ENCODE assay signal across 8 cellular contexts in genomic region chr17:181213-182163, GRCh38. TPM values are rescaled to one million over a fixed set of nuclear protein-coding genes. Genes with fewer than 3 reads are reported as not detected.
DNase-seq lines count a peak whose midpoint lies in the region; ATAC-seq and TF ChIP-seq lines count a peak whose summit lies in the region.

TSS of gene DOC2B (minus strand) at chr17:181650. CDS start at chr17:181479, 171 bp downstream.

- H3K4me1 ChIP-seq in RWPE2 (ENCODE audit: insufficient read depth, poor library complexity, severe bottlenecking) (no peaks in the 10 kb centered on the region), mucosa of rectum (ENCODE audit: control insufficient read depth in 2 of 2, insufficient read depth in 2 of 2, low read length in 2 of 2) (peaks cover 0 to 4% of the 10 kb centered on the region in 2 donors), tibial nerve (peaks cover 0 to 34% (median 0%) of the 10 kb centered on the region in 4 donors)

- DNase-seq in Daoy (ENCODE audit: low read depth) (peak; percentile 72), RWPE2 (ENCODE audit: low spot score) (no peak), tibial nerve (ENCODE audit: low spot score in 2 of 2) (no peak), AML-193 (lab: John Stamatoyannopoulos, UW) (no peak), NCI-H345 treated with DMSO at 0.1 percent for 48 hours (lab: John Stamatoyannopoulos, UW; ENCODE audit: unreplicated experiment) (no peak)

- no peak within 1 kb of the TSS for H3K4me3 ChIP-seq in RWPE2 (ENCODE audit: severe bottlenecking)
- H3K4me3 ChIP-seq in mucosa of rectum (ENCODE audit: low read length in 2 of 2), result peak within 1 kb of the TSS; percentile 33 to 36
- peak within 1 kb of the TSS in 3 of 4 donors; percentile 18 to 52 (median 26) for H3K4me3 ChIP-seq in tibial nerve

- H3K36me3 ChIP-seq in RWPE2 (ENCODE audit: low read depth) (no peaks in the 10 kb centered on the region), mucosa of rectum (ENCODE audit: control insufficient read depth in 2 of 2, insufficient read depth in 2 of 2, low read length in 2 of 2) (no peaks in the 10 kb centered on the region), tibial nerve (no peaks in the 10 kb centered on the region)

- TF ChIP-seq CTCF in RWPE2 (IDR thresholded peaks at IDR 0.05; ENCODE audit: poor library complexity, severe bottlenecking) (no peak), tibial nerve (IDR thresholded peaks at IDR 0.05) (peak in 1 of 5 experiments; percentile 21)

- H3K27me3 ChIP-seq in RWPE2 (ENCODE audit: insufficient read depth, poor library complexity, severe bottlenecking) (peaks cover 84% of the 10 kb centered on the region), mucosa of rectum (ENCODE audit: control insufficient read depth in 2 of 2, insufficient read depth in 2 of 2, low read length in 2 of 2) (peaks cover 25 to 36% of the 10 kb centered on the region in 2 donors), tibial nerve (peaks cover 0 to 61% of the 10 kb centered on the region in 2 donors)

- 7 to 10% methylated on average over 35 to 53 of the region's 128 CpGs for WGBS in tibial nerve, 2 donors

- no peak for TF ChIP-seq POLR2A in tibial nerve (IDR thresholded peaks at IDR 0.05)

- ATAC-seq in RWPE2 (ENCODE audit: low read depth) (peak; percentile 76), esophagus mucosa (peak; percentile 61), GM18909 (IDR thresholded peaks at IDR 0.05; ENCODE audit: poor library complexity, unreplicated experiment) (no peak)

- H3K9ac ChIP-seq in mucosa of rectum (ENCODE audit: low read depth in 1 of 2, low read length in 2 of 2), result peak within 1 kb of the TSS in 1 of 2 donors; percentile 3

- H3K27ac ChIP-seq in RWPE2 (ENCODE audit: poor library complexity, severe bottlenecking) (no peak within 1 kb of the TSS), mucosa of rectum (ENCODE audit: low read depth in 2 of 2, low read length in 2 of 2) (no peak within 1 kb of the TSS), tibial nerve (peak within 1 kb of the TSS in 2 of 4 donors; percentile 30 to 73)

- H3K9me3 ChIP-seq in RWPE2 (ENCODE audit: severe bottlenecking) (no peaks in the 10 kb centered on the region), mucosa of rectum (ENCODE audit: control insufficient read depth in 2 of 2, low read length in 2 of 2) (no peaks in the 10 kb centered on the region), tibial nerve (no peaks in the 10 kb centered on the region)

- no peak for TF ChIP-seq EP300 in tibial nerve (IDR thresholded peaks at IDR 0.05)

RNA-seq across cellular contexts. Expression of gene DOC2B, which starts in this region (rescaled TPM):
- total RNA-seq in Daoy (2014; rRNA removed; shearing (Covaris generic)), result 3.7 and 8.5 TPM in 2 replicates
- total RNA-seq in esophagus mucosa, result 32.5 TPM
- total RNA-seq in tibial nerve, result 10 to 100 TPM; 11.7 to 29.4 (median 16.0) TPM
